Comparison of ENCODE assay signal across 1 cellular context in the genomic region with DNA sequence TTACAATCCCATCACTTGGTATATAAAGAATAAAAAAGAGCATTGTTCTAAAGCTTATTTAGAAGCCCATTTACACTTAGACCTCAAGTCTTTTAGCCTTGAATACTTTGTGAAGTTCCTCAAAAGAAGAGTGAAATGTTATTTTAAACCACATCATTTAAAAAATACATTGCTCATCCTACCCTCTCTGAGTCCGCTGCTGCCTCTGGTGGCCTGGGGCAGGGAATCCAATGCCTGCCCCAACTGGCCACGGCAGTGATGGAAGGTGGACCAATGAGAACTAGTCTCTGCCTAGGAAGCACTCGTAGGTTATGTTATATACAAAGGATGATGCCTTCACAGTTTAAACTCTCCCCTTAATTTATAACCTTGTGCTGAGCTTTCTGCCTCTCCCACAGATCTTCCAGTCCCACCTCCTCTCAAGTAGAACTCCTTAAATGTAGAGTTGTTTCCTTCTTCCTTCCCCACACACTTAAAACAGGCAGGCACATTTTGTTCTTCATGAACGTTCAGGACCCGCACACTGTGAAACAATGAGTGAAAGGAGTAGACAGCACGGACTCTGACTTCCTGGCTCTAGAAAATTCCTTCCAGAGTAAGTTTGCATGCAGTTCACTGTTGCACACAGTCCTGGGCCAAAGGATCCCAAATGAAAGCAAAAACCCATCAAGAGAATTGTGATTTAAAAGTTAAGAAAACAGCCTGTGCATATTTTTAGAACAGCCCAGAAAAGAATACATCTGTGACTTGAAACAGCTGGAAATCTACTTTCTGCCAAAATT.
TF ChIP-seq lines count a peak whose summit lies in the region.

No MANE protein-coding gene starts in this region.

TF ChIP-seq in GM23338, 12 proteins besides CTCF, POLR2A, EP300 and RAD21 (continued from another document):
- TF ChIP-seq STAT1 (IDR thresholded peaks at IDR 0.05; ENCODE audit: unreplicated experiment) = no peak
- TF ChIP-seq CREB1 (CRISPR knock-in tag; IDR thresholded peaks at IDR 0.05; ENCODE audit: low read depth) = no peak
- TF ChIP-seq, protein P1, sequence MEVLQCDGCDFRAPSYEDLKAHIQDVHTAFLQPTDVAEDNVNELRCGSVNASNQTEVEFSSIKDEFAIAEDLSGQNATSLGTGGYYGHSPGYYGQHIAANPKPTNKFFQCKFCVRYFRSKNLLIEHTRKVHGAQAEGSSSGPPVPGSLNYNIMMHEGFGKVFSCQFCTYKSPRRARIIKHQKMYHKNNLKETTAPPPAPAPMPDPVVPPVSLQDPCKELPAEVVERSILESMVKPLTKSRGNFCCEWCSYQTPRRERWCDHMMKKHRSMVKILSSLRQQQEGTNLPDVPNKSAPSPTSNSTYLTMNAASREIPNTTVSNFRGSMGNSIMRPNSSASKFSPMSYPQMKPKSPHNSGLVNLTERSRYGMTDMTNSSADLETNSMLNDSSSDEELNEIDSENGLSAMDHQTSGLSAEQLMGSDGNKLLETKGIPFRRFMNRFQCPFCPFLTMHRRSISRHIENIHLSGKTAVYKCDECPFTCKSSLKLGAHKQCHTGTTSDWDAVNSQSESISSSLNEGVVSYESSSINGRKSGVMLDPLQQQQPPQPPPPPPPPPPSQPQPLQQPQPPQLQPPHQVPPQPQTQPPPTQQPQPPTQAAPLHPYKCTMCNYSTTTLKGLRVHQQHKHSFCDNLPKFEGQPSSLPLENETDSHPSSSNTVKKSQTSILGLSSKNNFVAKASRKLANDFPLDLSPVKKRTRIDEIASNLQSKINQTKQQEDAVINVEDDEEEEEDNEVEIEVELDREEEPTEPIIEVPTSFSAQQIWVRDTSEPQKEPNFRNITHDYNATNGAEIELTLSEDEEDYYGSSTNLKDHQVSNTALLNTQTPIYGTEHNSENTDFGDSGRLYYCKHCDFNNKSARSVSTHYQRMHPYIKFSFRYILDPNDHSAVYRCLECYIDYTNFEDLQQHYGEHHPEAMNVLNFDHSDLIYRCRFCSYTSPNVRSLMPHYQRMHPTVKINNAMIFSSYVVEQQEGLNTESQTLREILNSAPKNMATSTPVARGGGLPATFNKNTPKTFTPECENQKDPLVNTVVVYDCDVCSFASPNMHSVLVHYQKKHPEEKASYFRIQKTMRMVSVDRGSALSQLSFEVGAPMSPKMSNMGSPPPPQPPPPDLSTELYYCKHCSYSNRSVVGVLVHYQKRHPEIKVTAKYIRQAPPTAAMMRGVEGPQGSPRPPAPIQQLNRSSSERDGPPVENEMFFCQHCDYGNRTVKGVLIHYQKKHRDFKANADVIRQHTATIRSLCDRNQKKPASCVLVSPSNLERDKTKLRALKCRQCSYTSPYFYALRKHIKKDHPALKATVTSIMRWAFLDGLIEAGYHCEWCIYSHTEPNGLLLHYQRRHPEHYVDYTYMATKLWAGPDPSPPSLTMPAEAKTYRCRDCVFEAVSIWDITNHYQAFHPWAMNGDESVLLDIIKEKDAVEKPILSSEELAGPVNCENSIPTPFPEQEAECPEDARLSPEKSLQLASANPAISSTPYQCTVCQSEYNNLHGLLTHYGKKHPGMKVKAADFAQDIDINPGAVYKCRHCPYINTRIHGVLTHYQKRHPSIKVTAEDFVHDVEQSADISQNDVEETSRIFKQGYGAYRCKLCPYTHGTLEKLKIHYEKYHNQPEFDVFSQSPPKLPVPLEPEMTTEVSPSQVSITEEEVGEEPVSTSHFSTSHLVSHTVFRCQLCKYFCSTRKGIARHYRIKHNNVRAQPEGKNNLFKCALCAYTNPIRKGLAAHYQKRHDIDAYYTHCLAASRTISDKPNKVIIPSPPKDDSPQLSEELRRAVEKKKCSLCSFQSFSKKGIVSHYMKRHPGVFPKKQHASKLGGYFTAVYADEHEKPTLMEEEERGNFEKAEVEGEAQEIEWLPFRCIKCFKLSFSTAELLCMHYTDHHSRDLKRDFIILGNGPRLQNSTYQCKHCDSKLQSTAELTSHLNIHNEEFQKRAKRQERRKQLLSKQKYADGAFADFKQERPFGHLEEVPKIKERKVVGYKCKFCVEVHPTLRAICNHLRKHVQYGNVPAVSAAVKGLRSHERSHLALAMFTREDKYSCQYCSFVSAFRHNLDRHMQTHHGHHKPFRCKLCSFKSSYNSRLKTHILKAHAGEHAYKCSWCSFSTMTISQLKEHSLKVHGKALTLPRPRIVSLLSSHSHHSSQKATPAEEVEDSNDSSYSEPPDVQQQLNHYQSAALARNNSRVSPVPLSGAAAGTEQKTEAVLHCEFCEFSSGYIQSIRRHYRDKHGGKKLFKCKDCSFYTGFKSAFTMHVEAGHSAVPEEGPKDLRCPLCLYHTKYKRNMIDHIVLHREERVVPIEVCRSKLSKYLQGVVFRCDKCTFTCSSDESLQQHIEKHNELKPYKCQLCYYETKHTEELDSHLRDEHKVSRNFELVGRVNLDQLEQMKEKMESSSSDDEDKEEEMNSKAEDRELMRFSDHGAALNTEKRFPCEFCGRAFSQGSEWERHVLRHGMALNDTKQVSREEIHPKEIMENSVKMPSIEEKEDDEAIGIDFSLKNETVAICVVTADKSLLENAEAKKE (CRISPR knock-in tag; IDR thresholded peaks at IDR 0.05) = no peak
- no peak for TF ChIP-seq EZH2phosphoT487 (IDR thresholded peaks at IDR 0.05; ENCODE audit: unreplicated experiment)
- no peak for TF ChIP-seq ZNF331 (CRISPR knock-in tag; IDR thresholded peaks at IDR 0.05; ENCODE audit: low read depth)
- TF ChIP-seq JUNB (IDR thresholded peaks at IDR 0.05; ENCODE audit: unreplicated experiment) = no peak
- no peak for TF ChIP-seq POLR2AphosphoS5 (IDR thresholded peaks at IDR 0.05; ENCODE audit: low read depth)
- TF ChIP-seq EZH2 (IDR thresholded peaks at IDR 0.05; ENCODE audit: low read depth, unreplicated experiment) = no peak
